ENCODE assay signal across 1 cellular context in genomic region chr1:59967141-59967697, GRCh38.
TF ChIP-seq lines count a peak whose summit lies in the region.

No MANE protein-coding gene starts in this region.

TF ChIP-seq in K562, 482 proteins besides CTCF, POLR2A, EP300 and RAD21 (continued from another document and continues in another):
- no peak for TF ChIP-seq AFF1 (IDR thresholded peaks at IDR 0.05; ENCODE audit: low read depth in 1 of 2, partially characterized antibody in 2 of 2)
- TF ChIP-seq EZH2 (IDR thresholded peaks at IDR 0.05; ENCODE audit: borderline replicate concordance, low read depth, low read length) = no peak
- no peak for TF ChIP-seq HMGN3 (IDR thresholded peaks at IDR 0.05; ENCODE audit: borderline replicate concordance, extremely low read depth, insufficient read length, low read depth, low read length)
- no peak for TF ChIP-seq ZNF695 (CRISPR knock-in tag; IDR thresholded peaks at IDR 0.05)
- no peak for TF ChIP-seq ZNF318 (IDR thresholded peaks at IDR 0.05; ENCODE audit: borderline replicate concordance in 1 of 2, low read depth in 1 of 2)
- TF ChIP-seq FOSL1 (tag; conservative IDR thresholded peaks at IDR 0.05) = no peak
- peak; percentile 33 for TF ChIP-seq VEZF1 (CRISPR knock-in tag; IDR thresholded peaks at IDR 0.05)
- no peak for TF ChIP-seq HNRNPH1 (optimal IDR thresholded peaks at IDR 0.05; ENCODE audit: low read depth, low read length)
- TF ChIP-seq ZNF561 (CRISPR knock-in tag; conservative IDR thresholded peaks at IDR 0.05) = no peak
- no peak for TF ChIP-seq CREB3L1 (IDR thresholded peaks at IDR 0.05; ENCODE audit: borderline replicate concordance, low read depth)
- no peak for TF ChIP-seq HINFP (tag; conservative IDR thresholded peaks at IDR 0.05; ENCODE audit: low read depth)
- no peak for TF ChIP-seq ZBTB49 (CRISPR knock-in tag; IDR thresholded peaks at IDR 0.05; ENCODE audit: borderline replicate concordance)
- TF ChIP-seq CHD2 (IDR thresholded peaks at IDR 0.05; ENCODE audit: low read depth, low read length) = no peak
- TF ChIP-seq ZNF639 (CRISPR knock-in tag; conservative IDR thresholded peaks at IDR 0.05 in 1 of 2, IDR thresholded peaks at IDR 0.05 in 1 of 2) = peak in 1 of 2 experiments; percentile 36; a peak in 1 of 4 replicates
- TF ChIP-seq ZNF79 (CRISPR knock-in tag; IDR thresholded peaks at IDR 0.05; ENCODE audit: low read depth) = no peak
- TF ChIP-seq SAFB2 (IDR thresholded peaks at IDR 0.05; ENCODE audit: borderline replicate concordance, low read depth, low read length, severe bottlenecking) = no peak
- TF ChIP-seq NR0B1 (IDR thresholded peaks at IDR 0.05; ENCODE audit: partially characterized antibody) = no peak
- TF ChIP-seq BRD4 (IDR thresholded peaks at IDR 0.05) = no peak
- no peak for TF ChIP-seq SREBF2 (CRISPR knock-in tag; IDR thresholded peaks at IDR 0.05)
- no peak for TF ChIP-seq ZNF766 (CRISPR knock-in tag; conservative IDR thresholded peaks at IDR 0.05)
- TF ChIP-seq ZNF280A (IDR thresholded peaks at IDR 0.05; ENCODE audit: low read depth, partially characterized antibody) = no peak
